ENCODE assay signal across 7 cellular contexts in genomic region chr7:68408873-68409272, GRCh38.
"Had no signal": no experiment of that assay in that cellular context is flagged by ENCODE, and none has a peak within 500 bp of the region (broad histone marks: within the 10 kb centered on the region; RNA-seq: fewer than 3 reads in every experiment).

No MANE protein-coding gene starts in this region.

- DNase-seq: GDM1, GF-D8 had no signal

- FAIRE-seq: GM12878, GM12891, GM12892, GM18507, GM19239 had no signal

- ATAC-seq: GM12878 had no signal

- H3K4me3 ChIP-seq: GM12878 had no signal
